In the genomic region with DNA sequence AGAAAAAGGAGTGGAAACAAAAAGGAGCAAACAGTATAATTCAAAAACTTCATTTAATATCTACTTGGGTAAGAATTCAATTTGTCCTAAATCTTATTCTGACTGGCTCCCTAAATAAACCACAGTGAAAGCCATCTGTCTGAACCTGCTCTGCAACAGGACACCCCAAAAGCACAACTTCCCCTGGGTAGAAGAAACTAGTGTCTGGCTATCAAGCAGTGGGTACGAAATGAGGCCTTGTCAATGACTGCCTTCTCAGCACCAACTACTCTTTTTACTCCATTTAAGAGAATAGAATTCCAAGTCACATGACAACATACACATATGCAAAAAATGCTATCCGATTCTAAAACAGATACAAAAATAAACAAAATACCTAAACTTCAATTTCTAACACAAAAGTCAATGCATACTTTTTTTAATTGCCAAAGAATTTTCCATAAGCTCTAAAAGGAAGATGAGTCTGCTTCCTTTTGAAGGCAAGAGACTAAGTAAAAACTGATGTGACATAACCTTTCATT, we compare ENCODE assay signal across 9 cellular contexts.
A peak's percentile ranks its signal among the peaks of the same experiment; 100 is the strongest.
DNase-seq lines count a peak whose midpoint lies in the region; ATAC-seq and TF ChIP-seq lines count a peak whose summit lies in the region.
"Had no signal": no experiment of that assay in that cellular context is flagged by ENCODE, and none has a peak within 500 bp of the region (broad histone marks: within the 10 kb centered on the region; RNA-seq: fewer than 3 reads in every experiment).

No MANE protein-coding gene starts in this region.

- H3K27me3 Mint-ChIP-seq in activated CD8-positive, alpha-beta T cell treated with anti-CD3 and anti-CD28 coated beads for 36 hours, result no peaks in the 10 kb centered on the region
- H3K27me3 Mint-ChIP-seq: activated naive CD8-positive, alpha-beta T cell treated with anti-CD3 and anti-CD28 coated beads for 36 hours had no signal

- POLR2A ChIA-PET in activated CD8-positive, alpha-beta T cell treated with anti-CD3 and anti-CD28 coated beads for 36 hours (lab: Charles Lee), result interaction anchor here (0.7 to 1.6 kb wide), 10 partner anchors 9 to 100 kb away, joined by 3 to 5 read pairs (median 3); no protein-coding TSS in a partner anchor

- H3K4me3 ChIP-seq in GM12864 (ENCODE audit: low read depth, low read length), result peak overlapping the region; percentile 48; the same call in 1 of the 2 replicates
- H3K4me3 ChIP-seq in SJCRH30, result peak overlapping the region; percentile 56
- H3K4me3 ChIP-seq in spleen, result peak overlapping the region in 5 of 8 donors; percentile 33 to 65 (median 42)

- H3K36me3 ChIP-seq in SJCRH30 (no peaks in the 10 kb centered on the region), spleen (peaks cover 0 to 6% (median 0%) of the 10 kb centered on the region in 6 donors)

- H3K9me3 ChIP-seq in SJCRH30 (replicated peaks) (no peaks in the 10 kb centered on the region), spleen (no peaks in the 10 kb centered on the region)

- 32 to 45% (median 40%) methylated on average over 2 of the region's 2 CpGs for WGBS in spleen, 5 donors

- H3K4me1 ChIP-seq in SJCRH30 (peaks cover 19% of the 10 kb centered on the region), foreskin keratinocyte (peaks cover 29% of the 10 kb centered on the region), spleen (peaks cover 14 to 91% (median 50%) of the 10 kb centered on the region in 6 donors)

- ATAC-seq in foreskin keratinocyte (no peak), sciatic nerve (no peak)
- no peak for ATAC-seq in activated CD8-positive, alpha-beta T cell treated with anti-CD3 and anti-CD28 coated beads for 36 hours

- CTCF ChIA-PET in activated CD8-positive, alpha-beta T cell treated with anti-CD3 and anti-CD28 coated beads for 36 hours (lab: Charles Lee), result interaction anchor here (0.9 to 2.5 kb wide), 7 partner anchors 8 to 202 kb away, joined by 3 to 7 read pairs (median 5); no protein-coding TSS in a partner anchor

- TF ChIP-seq CTCF in GM12864 (IDR thresholded peaks at IDR 0.05; ENCODE audit: low read depth, low read length, missing control alignments) (no peak), foreskin keratinocyte (conservative IDR thresholded peaks at IDR 0.05) (no peak), spleen (IDR thresholded peaks at IDR 0.05 in 8 of 11, conservative IDR thresholded peaks at IDR 0.05 in 3 of 11) (no peak)
- no peak for TF ChIP-seq CTCF in activated CD8-positive, alpha-beta T cell treated with anti-CD3 and anti-CD28 coated beads for 36 hours (IDR thresholded peaks at IDR 0.05)

- H3K4me1 Mint-ChIP-seq in activated CD8-positive, alpha-beta T cell treated with anti-CD3 and anti-CD28 coated beads for 36 hours (ENCODE audit: low read depth), result peaks cover 51% of the 10 kb centered on the region

- H3K36me3 Mint-ChIP-seq in activated CD8-positive, alpha-beta T cell treated with anti-CD3 and anti-CD28 coated beads for 36 hours (ENCODE audit: low read depth), result peaks cover 17% of the 10 kb centered on the region

- no peak for TF ChIP-seq POLR2A in spleen (IDR thresholded peaks at IDR 0.05)

- DNase-seq in GM12864 (ENCODE audit: low read depth), result no peak
- no peak for DNase-seq in SJCRH30
- DNase-seq in foreskin keratinocyte, result no peak
- DNase-seq in spleen, result no peak
- DNase-seq in sciatic nerve (ENCODE audit: low spot score), result no peak
- no peak for DNase-seq in mucosa of gallbladder (ENCODE audit: low spot score)
- no peak for DNase-seq in activated CD8-positive, alpha-beta T cell treated with anti-CD3 and anti-CD28 coated beads for 36 hours
- no peak for DNase-seq in SIG-M5 treated with dmso at 0.1 percent for 504 hours (lab: John Stamatoyannopoulos, UW; ENCODE audit: unreplicated experiment)

- intact Hi-C loops in spleen (cut with DNase I; ENCODE audit: low total_unique reads), result loop anchor here (10.0 kb wide), 1 partner anchor 100 kb away; no protein-coding TSS in a partner anchor
- intact Hi-C loops in sciatic nerve (cut with DNase I), result no loop called here
- intact Hi-C loops in activated CD8-positive, alpha-beta T cell treated with anti-CD3 and anti-CD28 coated beads for 36 hours (cut with micrococcal nuclease), result loop anchor here (2.0 to 5.0 kb wide), 3 partner anchors 14 to 102 kb away; no protein-coding TSS in a partner anchor

- H3K27me3 ChIP-seq in SJCRH30 (no peaks in the 10 kb centered on the region), foreskin keratinocyte (no peaks in the 10 kb centered on the region), spleen (replicated peaks in 1 of 7) (no peaks in the 10 kb centered on the region)

- no peak overlapping the region for H3K4me3 Mint-ChIP-seq in activated CD8-positive, alpha-beta T cell treated with anti-CD3 and anti-CD28 coated beads for 36 hours
- H3K4me3 Mint-ChIP-seq: activated naive CD8-positive, alpha-beta T cell treated with anti-CD3 and anti-CD28 coated beads for 36 hours had no signal

- no peak overlapping the region for H3K27ac Mint-ChIP-seq in activated CD8-positive, alpha-beta T cell treated with anti-CD3 and anti-CD28 coated beads for 36 hours
- H3K27ac Mint-ChIP-seq: activated naive CD8-positive, alpha-beta T cell treated with anti-CD3 and anti-CD28 coated beads for 36 hours had no signal

- H3K9me3 Mint-ChIP-seq in activated CD8-positive, alpha-beta T cell treated with anti-CD3 and anti-CD28 coated beads for 36 hours, result no peaks in the 10 kb centered on the region

- H3K27ac ChIP-seq in SJCRH30 (peak overlapping the region; percentile 64; the same call in 1 of the 2 replicates), foreskin keratinocyte (peak overlapping the region; percentile 87), spleen (peak overlapping the region; percentile 67 to 91 (median 86))
